In genomic region chr12:95206916-95207315, GRCh38 we compare ENCODE assay signal across 27 cellular contexts. TPM values are rescaled to one million over a fixed set of nuclear protein-coding genes. Genes with fewer than 3 reads are reported as not detected.
DNase-seq lines count a peak whose midpoint lies in the region; ATAC-seq and TF ChIP-seq lines count a peak whose summit lies in the region.
"Had no signal": no experiment of that assay in that cellular context is flagged by ENCODE, and none has a peak within 500 bp of the region (broad histone marks: within the 10 kb centered on the region; RNA-seq: fewer than 3 reads in every experiment).

No MANE protein-coding gene starts in this region.

- DNase-seq in Calu3 (no peak), osteocyte (ENCODE audit: extremely low spot score, unreplicated experiment) (no peak), midbrain (lab: John Stamatoyannopoulos, UW) (no peak)
- DNase-seq: activated CD4-positive, alpha-beta T cell treated with anti-CD3 and anti-CD28 coated beads, Interleukin-2, amount 10 ng/mL, durations not matched to agents 7 days and 5 days; activated effector memory CD4-positive, alpha-beta T cell treated with Interleukin-2 at 50 U/mL for 16 hours; activated T-cell treated with anti-CD3 and anti-CD28 coated beads, Interleukin-2, amount 50 U/mL, for 1 hour; aorta; CD4-positive, CD25-positive, alpha-beta regulatory T cell; colonic mucosa; effector memory CD8-positive, alpha-beta T cell; foreskin fibroblast; GOT3; heart left ventricle; NCI-H1092 treated with DMSO at 0.1 percent for 48 hours; NCI-H187 treated with DMSO at 0.1 percent for 48 hours; NCI-H2171; ovary; stimulated activated naive B cell treated with anti-CD40 and anti-IgM and Interleukin-4, amounts not matched to agents 10 μg/mL and 1 μg/mL and 100 μg/mL, for 72 hours; T-helper 9 cell; WERI-Rb-1 had no signal

- BruUV-seq in Calu3 (replicated peaks; lab: Mats Ljungman, UMichigan), result no TSS peak

- peaks cover 73% of the 10 kb centered on the region for H3K4me1 Mint-ChIP-seq in Calu3 (ENCODE audit: low read depth, unreplicated experiment)
- peaks cover 33 to 54% (median 35%) of the 10 kb centered on the region in 3 donors for H3K4me1 Mint-ChIP-seq in IgD-negative memory B cell
- H3K4me1 Mint-ChIP-seq in dendritic cell treated with granulocyte-macrophage colony-stimulating factor and Interleukin-4, amounts not matched to agents 40 ng/mL and 50 ng/mL, for 4 days (ENCODE audit: low read depth), result peaks cover 57% of the 10 kb centered on the region
- H3K4me1 Mint-ChIP-seq in osteocyte (ENCODE audit: unreplicated experiment), result peaks cover 42% of the 10 kb centered on the region

- ATAC-seq in GM21367 (IDR thresholded peaks at IDR 0.05; ENCODE audit: unreplicated experiment), result no peak
- no peak for ATAC-seq in HG02885 (IDR thresholded peaks at IDR 0.05; ENCODE audit: poor library complexity, unreplicated experiment)
- no peak for ATAC-seq in activated CD4-positive, CD25-positive, alpha-beta regulatory T cell treated with anti-CD3 and anti-CD28 coated beads, Interleukin-2, amount 50 U/mL, for 24 hours
- ATAC-seq: effector memory CD8-positive, alpha-beta T cell; esophagus mucosa; heart left ventricle; stimulated activated naive B cell treated with anti-CD40 and anti-IgM and Interleukin-4, amounts not matched to agents 10 μg/mL and 1 μg/mL and 100 μg/mL, for 72 hours had no signal

- H3K4me3 Mint-ChIP-seq in Calu3 (ENCODE audit: low read depth, unreplicated experiment) (no peak overlapping the region), IgD-negative memory B cell (no peak overlapping the region), osteocyte (ENCODE audit: unreplicated experiment) (no peak overlapping the region)
- no peak overlapping the region for H3K4me3 Mint-ChIP-seq in dendritic cell treated with granulocyte-macrophage colony-stimulating factor and Interleukin-4, amounts not matched to agents 40 ng/mL and 50 ng/mL, for 4 days
- H3K4me3 Mint-ChIP-seq: activated CD4-positive, alpha-beta T cell treated with anti-CD3 and anti-CD28 coated beads, Interleukin-2, amount 10 ng/mL, durations not matched to agents 7 days and 5 days; activated naive CD8-positive, alpha-beta T cell; CD4-positive, CD25-positive, alpha-beta regulatory T cell; effector memory CD8-positive, alpha-beta T cell; stimulated activated naive B cell treated with anti-CD40 and anti-IgM and Interleukin-4, amounts not matched to agents 10 μg/mL and 1 μg/mL and 100 μg/mL, for 72 hours had no signal

- H3K9me3 Mint-ChIP-seq in Calu3 (ENCODE audit: low read depth, unreplicated experiment), result peaks cover 2% of the 10 kb centered on the region
- no peaks in the 10 kb centered on the region for H3K9me3 Mint-ChIP-seq in IgD-negative memory B cell
- peaks cover 8% of the 10 kb centered on the region for H3K9me3 Mint-ChIP-seq in dendritic cell treated with granulocyte-macrophage colony-stimulating factor and Interleukin-4, amounts not matched to agents 40 ng/mL and 50 ng/mL, for 4 days
- no peaks in the 10 kb centered on the region for H3K9me3 Mint-ChIP-seq in osteocyte (ENCODE audit: unreplicated experiment)
- H3K9me3 Mint-ChIP-seq: activated CD4-positive, alpha-beta T cell treated with anti-CD3 and anti-CD28 coated beads, Interleukin-2, amount 10 ng/mL, durations not matched to agents 7 days and 5 days; CD4-positive, CD25-positive, alpha-beta regulatory T cell; effector memory CD8-positive, alpha-beta T cell; stimulated activated naive B cell treated with anti-CD40 and anti-IgM and Interleukin-4, amounts not matched to agents 10 μg/mL and 1 μg/mL and 100 μg/mL, for 72 hours had no signal

- no peak for TF ChIP-seq CTCF in Calu3 (IDR thresholded peaks at IDR 0.05; ENCODE audit: unreplicated experiment)
- TF ChIP-seq CTCF in osteocyte (IDR thresholded peaks at IDR 0.05), result no peak

- H3K27ac Mint-ChIP-seq in Calu3 (ENCODE audit: unreplicated experiment), result peak overlapping the region; percentile 98
- H3K27ac Mint-ChIP-seq in IgD-negative memory B cell, result peak overlapping the region in 2 of 3 donors; percentile 42 to 44
- H3K27ac Mint-ChIP-seq in dendritic cell treated with granulocyte-macrophage colony-stimulating factor and Interleukin-4, amounts not matched to agents 40 ng/mL and 50 ng/mL, for 4 days, result peak overlapping the region; percentile 72
- H3K27ac Mint-ChIP-seq in osteocyte (ENCODE audit: unreplicated experiment), result peak overlapping the region; percentile 7
- H3K27ac Mint-ChIP-seq: activated CD4-positive, alpha-beta T cell treated with anti-CD3 and anti-CD28 coated beads, Interleukin-2, amount 10 ng/mL, durations not matched to agents 7 days and 5 days; activated naive CD8-positive, alpha-beta T cell; effector memory CD8-positive, alpha-beta T cell; stimulated activated naive B cell treated with anti-CD40 and anti-IgM and Interleukin-4, amounts not matched to agents 10 μg/mL and 1 μg/mL and 100 μg/mL, for 72 hours had no signal

- H3K27me3 Mint-ChIP-seq in Calu3 (ENCODE audit: unreplicated experiment) (no peaks in the 10 kb centered on the region), IgD-negative memory B cell (no peaks in the 10 kb centered on the region), osteocyte (ENCODE audit: unreplicated experiment) (no peaks in the 10 kb centered on the region)
- no peaks in the 10 kb centered on the region for H3K27me3 Mint-ChIP-seq in dendritic cell treated with granulocyte-macrophage colony-stimulating factor and Interleukin-4, amounts not matched to agents 40 ng/mL and 50 ng/mL, for 4 days
- H3K27me3 Mint-ChIP-seq: activated naive CD8-positive, alpha-beta T cell; stimulated activated naive B cell treated with anti-CD40 and anti-IgM and Interleukin-4, amounts not matched to agents 10 μg/mL and 1 μg/mL and 100 μg/mL, for 72 hours had no signal

- CTCF ChIA-PET in Calu3 (lab: Charles Lee), result interaction anchor here (1.3 to 1.4 kb wide), 2 partner anchors 11 to 33 kb away, joined by 3 to 4 read pairs; partner anchors contain the start of genes FGD6 and VEZT

- intact Hi-C loops in Calu3 (cut with micrococcal nuclease; ENCODE audit: unreplicated experiment), result no loop called here
- intact Hi-C loops in dendritic cell treated with granulocyte-macrophage colony-stimulating factor and Interleukin-4, amounts not matched to agents 40 ng/mL and 50 ng/mL, for 4 days (cut with micrococcal nuclease), result loop anchor here (10.0 kb wide), 1 partner anchor 1698 kb away; the partner anchor contains the start of gene NEDD1

- H3K36me3 Mint-ChIP-seq in Calu3 (ENCODE audit: insufficient read depth, unreplicated experiment) (peaks cover 82% of the 10 kb centered on the region), IgD-negative memory B cell (peaks cover 2% of the 10 kb centered on the region), osteocyte (ENCODE audit: unreplicated experiment) (peaks cover 13% of the 10 kb centered on the region)
- H3K36me3 Mint-ChIP-seq in dendritic cell treated with granulocyte-macrophage colony-stimulating factor and Interleukin-4, amounts not matched to agents 40 ng/mL and 50 ng/mL, for 4 days (ENCODE audit: low read depth), result peaks cover 22% of the 10 kb centered on the region
- H3K36me3 Mint-ChIP-seq: CD4-positive, CD25-positive, alpha-beta regulatory T cell; stimulated activated naive B cell treated with anti-CD40 and anti-IgM and Interleukin-4, amounts not matched to agents 10 μg/mL and 1 μg/mL and 100 μg/mL, for 72 hours had no signal

RNA-seq across cellular contexts. Expression of gene FGD6, which starts 10.4 kb away (rescaled TPM):
- total RNA-seq in Calu3 (2022) (64.5 and 66.6 TPM in 2 replicates), osteocyte (11.2 and 11.9 TPM in 2 replicates)
- polyA plus RNA-seq in IgD-negative memory B cell, result 5.0 TPM

RNA-seq across cellular contexts. Expression of gene VEZT, which starts 10.7 kb away (rescaled TPM):
- total RNA-seq in Calu3 (2022) (149 and 160 TPM in 2 replicates), osteocyte (65.7 and 74.7 TPM in 2 replicates)
- 21.5 TPM for polyA plus RNA-seq in IgD-negative memory B cell

Comparison
In these comparisons a context has a peak if more than half of its experiments do, and no peak if none do; other contexts are left out.
1. H3K27ac Mint-ChIP-seq: peak in every context shown above with its lines; median percentile 98 in Calu3; 72 in dendritic cell treated with granulocyte-macrophage colony-stimulating factor and Interleukin-4, amounts not matched to agents 40 ng/mL and 50 ng/mL, for 4 days; 43 in IgD-negative memory B cell; 7 in osteocyte.